Comparison of ENCODE assay signal across 21 cellular contexts in genomic region chr7:103547451-103548284, GRCh38.
A peak's percentile ranks its signal among the peaks of the same experiment; 100 is the strongest.
DNase-seq lines count a peak whose midpoint lies in the region; ATAC-seq, FAIRE-seq and TF ChIP-seq lines count a peak whose summit lies in the region.
"Had no signal": no experiment of that assay in that cellular context is flagged by ENCODE, and none has a peak within 500 bp of the region (broad histone marks: within the 10 kb centered on the region; RNA-seq: fewer than 3 reads in every experiment).

No MANE protein-coding gene starts in this region.

- peak; percentile 75 for ATAC-seq in GM19035 (IDR thresholded peaks at IDR 0.05; ENCODE audit: unreplicated experiment)
- ATAC-seq in K562: no peak
- no peak for ATAC-seq in natural killer cell treated with Interleukin-12 subunit alpha and Interleukin-12 subunit beta and Interleukin-15 and Interleukin-18, amount 100 ng/mL, for 72 hours
- no peak for ATAC-seq in esophagus mucosa
- ATAC-seq: T-cell had no signal

- H3K9ac ChIP-seq in KMS-11: peak overlapping the region; percentile 26; the same call in 1 of the 2 replicates
- no peak overlapping the region for H3K9ac ChIP-seq in K562 (ENCODE audit: insufficient read depth in 1 of 2, low read depth in 2 of 2, low read length in 2 of 2)
- H3K9ac ChIP-seq: SK-N-SH had no signal

- TF ChIP-seq CTCF in KMS-11 (conservative IDR thresholded peaks at IDR 0.05; ENCODE audit: low read depth, low read length): no peak
- TF ChIP-seq CTCF in K562 (IDR thresholded peaks at IDR 0.05 in 2 of 3, conservative IDR thresholded peaks at IDR 0.05 in 1 of 3; ENCODE audit: insufficient read depth in 2 of 3, low read depth in 1 of 3, low read length in 3 of 3): no peak

- intact Hi-C loops in K562 (cut with micrococcal nuclease): no loop called here

- H2AFZ ChIP-seq in KMS-11 (ENCODE audit: low read depth): peak overlapping the region; percentile 39
- no peak overlapping the region for H2AFZ ChIP-seq in K562 (ENCODE audit: low read depth, low read length)

- no TSS peak for BruUV-seq in K562 (replicated peaks; lab: Mats Ljungman, UMichigan)

- CTCF ChIA-PET in K562 (lab: Yijun Ruan, JAX; ENCODE audit: low intra/inter-chr PET ratio): no interaction called here

- TF ChIP-seq RAD21 in K562 (CRISPR knock-in tag; conservative IDR thresholded peaks at IDR 0.05 in 1 of 2, IDR thresholded peaks at IDR 0.05 in 1 of 2): no peak

- in situ Hi-C loops in K562 (cut with MboI): no loop called here

- POLR2A ChIA-PET in K562 (lab: Yijun Ruan, JAX): no interaction called here

- no peak overlapping the region for H3K4me3 ChIP-seq in KMS-11 (IDR thresholded peaks at IDR 0.05; ENCODE audit: insufficient read depth, low read depth, low read length)
- H3K4me3 ChIP-seq in K562: no peak overlapping the region

- H3K36me3 ChIP-seq in KMS-11 (ENCODE audit: insufficient read depth): no peaks in the 10 kb centered on the region
- H3K36me3 ChIP-seq in K562 (ENCODE audit: control insufficient read depth, insufficient read depth, low read length): peaks cover 17% of the 10 kb centered on the region

- no peak overlapping the region for H3K27ac Mint-ChIP-seq in natural killer cell treated with Interleukin-12 subunit alpha and Interleukin-12 subunit beta and Interleukin-15 and Interleukin-18, amount 100 ng/mL, for 72 hours
- H3K27ac Mint-ChIP-seq: CD4-positive, alpha-beta memory T cell; IgD-negative memory B cell; T-cell had no signal

- no peak for TF ChIP-seq EP300 in K562 (IDR thresholded peaks at IDR 0.05; ENCODE audit: low read length)

- H3K4me3 Mint-ChIP-seq in natural killer cell treated with Interleukin-12 subunit alpha and Interleukin-12 subunit beta and Interleukin-15 and Interleukin-18, amount 100 ng/mL, for 72 hours: no peak overlapping the region
- H3K4me3 Mint-ChIP-seq: CD4-positive, alpha-beta memory T cell; IgD-negative memory B cell; T-cell had no signal

- H3K79me2 ChIP-seq in KMS-11 (ENCODE audit: insufficient read depth, low read depth) (no peaks in the 10 kb centered on the region), K562 (ENCODE audit: control insufficient read depth, insufficient read depth, low read length) (no peaks in the 10 kb centered on the region)

- H3K9me3 Mint-ChIP-seq in natural killer cell treated with Interleukin-12 subunit alpha and Interleukin-12 subunit beta and Interleukin-15 and Interleukin-18, amount 100 ng/mL, for 72 hours: no peaks in the 10 kb centered on the region
- H3K9me3 Mint-ChIP-seq: CD4-positive, alpha-beta memory T cell; IgD-negative memory B cell; T-cell had no signal

- 68% methylated on average over 3 of the region's 3 CpGs for WGBS in K562 (ENCODE audit: insufficient coverage, low coverage, missing lambda C conversion rate)

- H3K4me2 ChIP-seq in KMS-11 (peak overlapping the region; percentile 61), K562 (ENCODE audit: insufficient read depth, low read length) (no peak overlapping the region)
- H3K4me2 ChIP-seq: SK-N-SH had no signal

- FAIRE-seq in K562 (lab: Jason Lieb, UNC): no peak
- FAIRE-seq: H1 had no signal

- no peaks in the 10 kb centered on the region for H3K36me3 Mint-ChIP-seq in natural killer cell treated with Interleukin-12 subunit alpha and Interleukin-12 subunit beta and Interleukin-15 and Interleukin-18, amount 100 ng/mL, for 72 hours
- H3K36me3 Mint-ChIP-seq: CD4-positive, alpha-beta memory T cell; IgD-negative memory B cell; T-cell had no signal

- H3K4me1 Mint-ChIP-seq in natural killer cell treated with Interleukin-12 subunit alpha and Interleukin-12 subunit beta and Interleukin-15 and Interleukin-18, amount 100 ng/mL, for 72 hours (ENCODE audit: low read depth in 2 of 2): no peaks in the 10 kb centered on the region
- H3K4me1 Mint-ChIP-seq: CD4-positive, alpha-beta memory T cell; IgD-negative memory B cell; T-cell had no signal

- H3K27me3 ChIP-seq in KMS-11 (ENCODE audit: insufficient read depth, low read depth): no peaks in the 10 kb centered on the region
- H3K27me3 ChIP-seq in K562 (ENCODE audit: control insufficient read depth in 2 of 2, insufficient read depth in 2 of 2, low read length in 2 of 2): no peaks in the 10 kb centered on the region

- H3K9me1 ChIP-seq in K562 (ENCODE audit: control insufficient read depth, insufficient read depth, low read length): no peaks in the 10 kb centered on the region

- H4K20me1 ChIP-seq in KMS-11 (ENCODE audit: insufficient read depth): no peaks in the 10 kb centered on the region
- no peaks in the 10 kb centered on the region for H4K20me1 ChIP-seq in K562 (replicated peaks; ENCODE audit: control insufficient read depth, insufficient read depth, low read length)

- H3K27ac ChIP-seq in KMS-11: peak overlapping the region; percentile 72
- no peak overlapping the region for H3K27ac ChIP-seq in K562 (ENCODE audit: extremely low read depth, low read depth, low read length)
- H3K27ac ChIP-seq: 22Rv1 had no signal

- TF ChIP-seq POLR2A in K562 (conservative IDR thresholded peaks at IDR 0.05): no peak

- H3K27me3 Mint-ChIP-seq in natural killer cell treated with Interleukin-12 subunit alpha and Interleukin-12 subunit beta and Interleukin-15 and Interleukin-18, amount 100 ng/mL, for 72 hours: peaks cover 5 to 13% of the 10 kb centered on the region in 2 donors

- DNase-seq in Daoy (ENCODE audit: low read depth) (peak; percentile 22), K562 (ENCODE audit: extremely low read depth in 1 of 4, low spot score in 3 of 4) (no peak), foreskin melanocyte (no peak), NCI-H446 (lab: John Stamatoyannopoulos, UW) (no peak)
- DNase-seq in natural killer cell treated with Interleukin-12 subunit alpha and Interleukin-12 subunit beta and Interleukin-15 and Interleukin-18, amount 100 ng/mL, for 72 hours (ENCODE audit: low spot score): no peak
- DNase-seq: Calu3; CD4-positive, alpha-beta memory T cell; DMS53; NCI-H1048; NCI-H1436 treated with DMSO at 0.1 percent for 48 hours; NCI-H2029 treated with DMSO at 0.1 percent for 48 hours; NCI-H510A treated with DMSO at 0.1 percent for 48 hours; Right ventricle myocardium superior; SK-N-SH; T-cell had no signal

- no peaks in the 10 kb centered on the region for H3K9me3 ChIP-seq in K562 (replicated peaks; ENCODE audit: control insufficient read depth, insufficient read depth, low read depth, low read length)
- H3K9me3 ChIP-seq: SK-N-SH had no signal

- peaks cover 51% of the 10 kb centered on the region for H3K4me1 ChIP-seq in KMS-11 (ENCODE audit: low read depth, poor library complexity, severe bottlenecking)
- no peaks in the 10 kb centered on the region for H3K4me1 ChIP-seq in K562 (replicated peaks in 1 of 2; ENCODE audit: control insufficient read depth in 2 of 2, insufficient read depth in 2 of 2, low read length in 2 of 2)

TF ChIP-seq in K562, 482 proteins besides CTCF, POLR2A, EP300 and RAD21:
- no peak for TF ChIP-seq ZNF347 (CRISPR knock-in tag; IDR thresholded peaks at IDR 0.05; ENCODE audit: low read depth)
- 0 out of 2 replicates have a peak, but pooled peaks have one; percentile 21 for TF ChIP-seq EGR1 (conservative IDR thresholded peaks at IDR 0.05)
- no peak for TF ChIP-seq DNMT1 (IDR thresholded peaks at IDR 0.05)
- TF ChIP-seq ELF1 (tag; IDR thresholded peaks at IDR 0.05): no peak
- TF ChIP-seq EZH2 (IDR thresholded peaks at IDR 0.05; ENCODE audit: borderline replicate concordance, low read depth, low read length): no peak
